ENCODE assay signal across 9 cellular contexts in genomic region chr11:100639140-100639539, GRCh38. TPM values are rescaled to one million over a fixed set of nuclear protein-coding genes. Genes with fewer than 3 reads are reported as not detected.
A peak's percentile ranks its signal among the peaks of the same experiment; 100 is the strongest.
DNase-seq lines count a peak whose midpoint lies in the region; ATAC-seq, FAIRE-seq and TF ChIP-seq lines count a peak whose summit lies in the region.
"Had no signal": no experiment of that assay in that cellular context is flagged by ENCODE, and none has a peak within 500 bp of the region (broad histone marks: within the 10 kb centered on the region; RNA-seq: fewer than 3 reads in every experiment).

No MANE protein-coding gene starts in this region.

- H3K27ac ChIP-seq in osteoblast (ENCODE audit: low read depth, low read length) (no peak overlapping the region), colonic mucosa (no peak overlapping the region)

- no peak for TF ChIP-seq CTCF in WTC11 (IDR thresholded peaks at IDR 0.05)
- TF ChIP-seq CTCF in osteoblast (IDR thresholded peaks at IDR 0.05; ENCODE audit: extremely low read depth, low read depth, low read length): no peak
- TF ChIP-seq CTCF in colonic mucosa (IDR thresholded peaks at IDR 0.05): no peak

- POLR2A ChIA-PET in WTC11 (lab: Charles Lee): no interaction called here

- H3K9me3 ChIP-seq in osteoblast (ENCODE audit: low read depth, low read length) (no peaks in the 10 kb centered on the region), colonic mucosa (no peaks in the 10 kb centered on the region)

- DNase-seq in DMS53 treated with DMSO at 0.1 percent for 48 hours (lab: John Stamatoyannopoulos, UW; ENCODE audit: unreplicated experiment) (peak; percentile 56), WTC11 (ENCODE audit: low spot score) (no peak), frontal cortex (ENCODE audit: low spot score in 2 of 2) (peak; percentile 6 to 20), osteoblast (ENCODE audit: insufficient read length, low spot score, missing footprints) (no peak), AG08395 (ENCODE audit: low spot score) (no peak), NCI-H1417 (lab: John Stamatoyannopoulos, UW) (no peak), colonic mucosa (no peak)
- DNase-seq in stimulated activated naive CD8-positive, alpha-beta T cell treated with anti-CD3 and anti-CD28 coated beads, Interleukin-15, amount 100 ng/mL, for 72 hours: no peak
- DNase-seq: NCI-H2107 had no signal

- H3K4me3 ChIP-seq in osteoblast (ENCODE audit: insufficient read depth, low read length) (peak overlapping the region; percentile 34), colonic mucosa (no peak overlapping the region)

- H2AFZ ChIP-seq in osteoblast (ENCODE audit: low read length): peak overlapping the region; percentile 79

- no peaks in the 10 kb centered on the region for H3K4me1 ChIP-seq in osteoblast (ENCODE audit: insufficient read depth, low read length)
- H3K4me1 ChIP-seq in colonic mucosa: no peaks in the 10 kb centered on the region

- CTCF ChIA-PET in WTC11 (lab: Charles Lee): interaction anchor here (0.6 to 1.2 kb wide), 3 partner anchors 9 to 49 kb away, joined by 3 read pairs; no protein-coding TSS in a partner anchor

- FAIRE-seq in frontal cortex (lab: Jason Lieb, UNC): no peak

- no peak overlapping the region for H3K4me3 Mint-ChIP-seq in WTC11
- H3K4me3 Mint-ChIP-seq in stimulated activated naive CD8-positive, alpha-beta T cell treated with anti-CD3 and anti-CD28 coated beads, Interleukin-15, amount 100 ng/mL, for 72 hours: no peak overlapping the region

- no peaks in the 10 kb centered on the region for H4K20me1 ChIP-seq in osteoblast (ENCODE audit: insufficient read depth, low read length)

- peaks cover 10% of the 10 kb centered on the region for H3K9me3 Mint-ChIP-seq in WTC11
- H3K9me3 Mint-ChIP-seq in stimulated activated naive CD8-positive, alpha-beta T cell treated with anti-CD3 and anti-CD28 coated beads, Interleukin-15, amount 100 ng/mL, for 72 hours: peaks cover 5 to 30% of the 10 kb centered on the region in 2 donors

- peak; percentile 67 for ATAC-seq in WTC11
- no peak for ATAC-seq in stimulated activated naive CD8-positive, alpha-beta T cell treated with anti-CD3 and anti-CD28 coated beads, Interleukin-15, amount 100 ng/mL, for 72 hours

- H3K27ac Mint-ChIP-seq in WTC11: peak overlapping the region; percentile 76
- no peak overlapping the region for H3K27ac Mint-ChIP-seq in stimulated activated naive CD8-positive, alpha-beta T cell treated with anti-CD3 and anti-CD28 coated beads, Interleukin-15, amount 100 ng/mL, for 72 hours

- H3K9ac ChIP-seq in colonic mucosa (ENCODE audit: low read depth in 2 of 2, low read length in 2 of 2): no peak overlapping the region

- H3K36me3 ChIP-seq in osteoblast (ENCODE audit: insufficient read depth, low read length) (no peaks in the 10 kb centered on the region), colonic mucosa (no peaks in the 10 kb centered on the region)

- H3K4me1 Mint-ChIP-seq in WTC11: peaks cover 18% of the 10 kb centered on the region
- no peaks in the 10 kb centered on the region for H3K4me1 Mint-ChIP-seq in stimulated activated naive CD8-positive, alpha-beta T cell treated with anti-CD3 and anti-CD28 coated beads, Interleukin-15, amount 100 ng/mL, for 72 hours

- H3K79me2 ChIP-seq in osteoblast (ENCODE audit: insufficient read depth, low read length): no peaks in the 10 kb centered on the region

- H3K27me3 ChIP-seq in osteoblast (ENCODE audit: insufficient read depth, low read length): no peaks in the 10 kb centered on the region
- H3K27me3 ChIP-seq in colonic mucosa: no peaks in the 10 kb centered on the region

- no peaks in the 10 kb centered on the region for H3K36me3 Mint-ChIP-seq in WTC11

- no peaks in the 10 kb centered on the region; the same call in 1 of the 2 replicates for H3K27me3 Mint-ChIP-seq in WTC11 (ENCODE audit: low read depth)
- H3K27me3 Mint-ChIP-seq in stimulated activated naive CD8-positive, alpha-beta T cell treated with anti-CD3 and anti-CD28 coated beads, Interleukin-15, amount 100 ng/mL, for 72 hours: peaks cover under 1% of the 10 kb centered on the region

- H3K4me2 ChIP-seq in osteoblast (ENCODE audit: insufficient read depth, low read length): peak overlapping the region; percentile 37

- intact Hi-C loops in colonic mucosa (cut with DNase I): no loop called here

TF ChIP-seq in WTC11, 78 proteins besides CTCF, POLR2A, EP300 and RAD21 (continues in another document):
- TF ChIP-seq IRF2 (CRISPR knock-in tag; IDR thresholded peaks at IDR 0.05; ENCODE audit: borderline replicate concordance, low read depth): no peak
- no peak for TF ChIP-seq PREB (CRISPR knock-in tag; IDR thresholded peaks at IDR 0.05; ENCODE audit: borderline replicate concordance)
- no peak for TF ChIP-seq ERG (CRISPR knock-in tag; IDR thresholded peaks at IDR 0.05)
- TF ChIP-seq RORB (CRISPR knock-in tag; IDR thresholded peaks at IDR 0.05): no peak
- no peak for TF ChIP-seq GRHL2 (CRISPR knock-in tag; IDR thresholded peaks at IDR 0.05; ENCODE audit: insufficient replicate concordance, severe bottlenecking)
- TF ChIP-seq EMX1 (CRISPR knock-in tag; IDR thresholded peaks at IDR 0.05): no peak
- TF ChIP-seq MYBL2 (CRISPR knock-in tag; IDR thresholded peaks at IDR 0.05): no peak
- no peak for TF ChIP-seq PRDM15 (CRISPR knock-in tag; IDR thresholded peaks at IDR 0.05)

RNA-seq across cellular contexts. Expression of gene ARHGAP42, which starts 47.9 kb away (rescaled TPM):
- 30.0 to 32.5 TPM (median 31.7 TPM) in 3 replicates for total RNA-seq in WTC11 (2021)
- 7.3 TPM for total RNA-seq in frontal cortex
- total RNA-seq in osteoblast: 9.4 and 10.9 TPM in 2 replicates
- 10 to 100 TPM; 13.4 to 15.9 TPM for total RNA-seq in colonic mucosa

Comparison
In these comparisons a context has a peak if more than half of its experiments do, and no peak if none do; other contexts are left out.
1. DNase-seq: peak in DMS53 treated with DMSO at 0.1 percent for 48 hours (single experiment) and frontal cortex (2 of 2); none in WTC11 (single experiment), osteoblast (single experiment), AG08395 (single experiment), stimulated activated naive CD8-positive, alpha-beta T cell treated with anti-CD3 and anti-CD28 coated beads, Interleukin-15, amount 100 ng/mL, for 72 hours (0 of 2), NCI-H1417 (0 of 3) and colonic mucosa (single experiment).